ENCODE assay signal across 4 cellular contexts in genomic region chr1:60156371-60156770, GRCh38.
"Had no signal": no experiment of that assay in that cellular context is flagged by ENCODE, and none has a peak within 500 bp of the region (broad histone marks: within the 10 kb centered on the region; RNA-seq: fewer than 3 reads in every experiment).

No MANE protein-coding gene starts in this region.

- H3K27ac ChIP-seq: HL-60 had no signal

- H3K27ac Mint-ChIP-seq: IgD-negative memory B cell had no signal

- ATAC-seq: K562 had no signal

- H3K4me3 ChIP-seq: K562 had no signal

- H3K4me1 Mint-ChIP-seq: IgD-negative memory B cell had no signal

- H3K36me3 Mint-ChIP-seq: IgD-negative memory B cell had no signal

- H3K27me3 Mint-ChIP-seq: IgD-negative memory B cell had no signal

- FAIRE-seq: HTR-8/SVneo, K562 had no signal

- H3K4me3 Mint-ChIP-seq: IgD-negative memory B cell had no signal
